Comparison of ENCODE assay signal across 13 cellular contexts in genomic region chr19:47414469-47414868, GRCh38. TPM values are rescaled to one million over a fixed set of nuclear protein-coding genes. Genes with fewer than 3 reads are reported as not detected.
DNase-seq lines count a peak whose midpoint lies in the region; ATAC-seq, FAIRE-seq and TF ChIP-seq lines count a peak whose summit lies in the region.
"Had no signal": no experiment of that assay in that cellular context is flagged by ENCODE, and none has a peak within 500 bp of the region (broad histone marks: within the 10 kb centered on the region; RNA-seq: fewer than 3 reads in every experiment).

No MANE protein-coding gene starts in this region.

- peaks cover 96% of the 10 kb centered on the region for H3K27me3 Mint-ChIP-seq in Calu3 (ENCODE audit: unreplicated experiment)

- no peak overlapping the region for H2AFZ ChIP-seq in HepG2 (ENCODE audit: low read length)

- H3K4me3 Mint-ChIP-seq in Calu3 (ENCODE audit: low read depth, unreplicated experiment) = no peak overlapping the region
- H3K4me3 Mint-ChIP-seq: activated B cell treated with CpG ODN at 0.5 μM for 24 hours had no signal

- TF ChIP-seq POLR2A in HepG2 (IDR thresholded peaks at IDR 0.05; ENCODE audit: insufficient read depth in 1 of 2, low read depth in 2 of 2, low read length in 2 of 2) = no peak

- 56% methylated on average over 4 of the region's 21 CpGs for WGBS in HepG2 (ENCODE audit: low lambda C conversion rate)
- WGBS in aorta, 2 donors = 78 to 80% methylated on average over 21 of the region's 21 CpGs

- TF ChIP-seq EP300 in HepG2 (IDR thresholded peaks at IDR 0.05; ENCODE audit: low read depth in 2 of 2, low read length in 2 of 2) (no peak), HepG2 (CRISPR knock-in tag; IDR thresholded peaks at IDR 0.05; ENCODE audit: borderline replicate concordance) (no peak)

- no peak overlapping the region for H3K27ac Mint-ChIP-seq in Calu3 (ENCODE audit: unreplicated experiment)
- H3K27ac Mint-ChIP-seq: activated B cell treated with CpG ODN at 0.5 μM for 24 hours had no signal

- ATAC-seq in HepG2 = peak; percentile 88
- no peak for ATAC-seq in aorta (ENCODE audit: low FRiP score)
- no peak for ATAC-seq in HG02571 (IDR thresholded peaks at IDR 0.05; ENCODE audit: unreplicated experiment)
- ATAC-seq in HG03139 (IDR thresholded peaks at IDR 0.05; ENCODE audit: unreplicated experiment) = no peak

- TF ChIP-seq CTCF in Calu3 (IDR thresholded peaks at IDR 0.05; ENCODE audit: unreplicated experiment) (peak; percentile 40), HepG2 (CRISPR knock-in tag; IDR thresholded peaks at IDR 0.05) (peak; percentile 85)

- peaks cover 12% of the 10 kb centered on the region for H3K36me3 Mint-ChIP-seq in Calu3 (ENCODE audit: insufficient read depth, unreplicated experiment)

- POLR2A ChIA-PET in HepG2 (lab: Yijun Ruan, JAX) = no interaction called here

- no peak overlapping the region for H3K27ac ChIP-seq in HepG2 (ENCODE audit: extremely low read length, insufficient read depth, low read length)
- H3K27ac ChIP-seq in aorta (ENCODE audit: low read depth in 1 of 2, low read length in 2 of 2) = no peak overlapping the region
- H3K27ac ChIP-seq: esophagus muscularis mucosa, thoracic aorta had no signal

- H3K36me3 ChIP-seq in HepG2 (replicated peaks in 1 of 2; ENCODE audit: control insufficient read depth in 1 of 2, insufficient read depth in 2 of 2, low read length in 2 of 2) (no peaks in the 10 kb centered on the region), aorta (ENCODE audit: control insufficient read depth in 1 of 2, insufficient read depth in 2 of 2, low read length in 1 of 2) (no peaks in the 10 kb centered on the region)
- H3K36me3 ChIP-seq: thoracic aorta had no signal

- H3K27me3 ChIP-seq in HepG2 (ENCODE audit: control insufficient read depth in 1 of 2, insufficient read depth in 2 of 2, low read length in 2 of 2) (peaks cover 0 to 62% of the 10 kb centered on the region in 2 experiments; a peak in 4 of 5 replicates), aorta (ENCODE audit: control insufficient read depth in 1 of 2, insufficient read depth in 2 of 2, low read length in 1 of 2) (no peaks in the 10 kb centered on the region)

- H3K9me3 ChIP-seq in HepG2 (ENCODE audit: low read length) = no peaks in the 10 kb centered on the region
- H3K9me3 ChIP-seq in aorta (ENCODE audit: control insufficient read depth, low read length) = no peaks in the 10 kb centered on the region
- H3K9me3 ChIP-seq: esophagus muscularis mucosa, thoracic aorta had no signal

- H3K4me3 ChIP-seq in HepG2 (replicated peaks in 1 of 3; ENCODE audit: insufficient read depth in 1 of 3, low read depth in 2 of 3, low read length in 3 of 3) = no peak overlapping the region
- no peak overlapping the region for H3K4me3 ChIP-seq in aorta (ENCODE audit: low read length in 2 of 2)
- H3K4me3 ChIP-seq: esophagus muscularis mucosa, lung, thoracic aorta had no signal

- TF ChIP-seq RAD21 in HepG2 (CRISPR knock-in tag; IDR thresholded peaks at IDR 0.05) = peak; percentile 72

- DNase-seq in Calu3 (peak; percentile 82), HT1080 (ENCODE audit: low read depth) (peak; percentile 41), SW480 (ENCODE audit: low spot score) (peak; percentile 66), HepG2 (ENCODE audit: low spot score) (peak; percentile 57), aorta (no peak), cerebellum (ENCODE audit: low spot score) (no peak)
- DNase-seq: activated B cell treated with CpG ODN at 0.5 μM for 24 hours had no signal

- in situ Hi-C loops in HepG2 (cut with HindIII; ENCODE audit: extremely low pct_ligation_motif_present, low pct_unique_long_range_greater_than_20kb) = loop anchor here (10.0 kb wide), 1 partner anchor 120 kb away; no protein-coding TSS in a partner anchor

- FAIRE-seq in HepG2 (lab: Jason Lieb, UNC) = peak; percentile 71
- FAIRE-seq: G401.6 had no signal

- CTCF ChIA-PET in Calu3 (lab: Charles Lee) = interaction anchor here (0.5 to 2.9 kb wide), 4 partner anchors 14 to 335 kb away, joined by 3 to 15 read pairs (median 4); partner anchors contain the start of gene DHX34
- CTCF ChIA-PET in HepG2 (lab: Yijun Ruan, JAX; ENCODE audit: low intra/inter-chr PET ratio, low total read pairs) = interaction anchor here (1.3 kb wide), 1 partner anchor 130 kb away, joined by 4 read pairs; no protein-coding TSS in a partner anchor

- peaks cover 17% of the 10 kb centered on the region for H3K4me1 Mint-ChIP-seq in Calu3 (ENCODE audit: low read depth, unreplicated experiment)

- H3K4me1 ChIP-seq in HepG2 (ENCODE audit: insufficient read depth, low read length) (peaks cover 5% of the 10 kb centered on the region; the same call in 1 of the 2 replicates), aorta (ENCODE audit: control insufficient read depth in 1 of 2, insufficient read depth in 2 of 2, low read length in 2 of 2) (no peaks in the 10 kb centered on the region)

- H4K20me1 ChIP-seq in HepG2 (ENCODE audit: insufficient read depth, low read length) = peaks cover 8% of the 10 kb centered on the region; the same call in 1 of the 2 replicates

- H3K9ac ChIP-seq in HepG2 (ENCODE audit: insufficient read depth, low read depth, low read length) = no peak overlapping the region

- intact Hi-C loops in Calu3 (cut with micrococcal nuclease; ENCODE audit: unreplicated experiment) = loop anchor here (5.0 kb wide), 1 partner anchor 117 kb away; no protein-coding TSS in a partner anchor
- intact Hi-C loops in HepG2 (cut with micrococcal nuclease; ENCODE audit: unreplicated experiment) = loop anchor here (2.0 kb wide), 1 partner anchor 118 kb away; no protein-coding TSS in a partner anchor
- intact Hi-C loops in aorta (cut with DNase I) = no loop called here

- no peaks in the 10 kb centered on the region for H3K79me2 ChIP-seq in HepG2 (ENCODE audit: insufficient read depth, low read length)

- BruUV-seq in Calu3 (replicated peaks; lab: Mats Ljungman, UMichigan) = no TSS peak
- BruUV-seq in HepG2 (replicated peaks; lab: Mats Ljungman, UMichigan) = no TSS peak

- H3K4me2 ChIP-seq in HepG2 (ENCODE audit: low read depth, low read length) = no peak overlapping the region

- H3K9me3 Mint-ChIP-seq in Calu3 (ENCODE audit: low read depth, unreplicated experiment) = no peaks in the 10 kb centered on the region
- H3K9me3 Mint-ChIP-seq: activated B cell treated with CpG ODN at 0.5 μM for 24 hours had no signal

RNA-seq across cellular contexts. Expression of gene MEIS3, which starts 4.9 kb away (rescaled TPM):
- total RNA-seq in Calu3 (2022) (0.87 and 2.0 TPM in 2 replicates), HepG2 (2016; rRNA removed; fragmentation: Illumina TruSeq; extraction: Trizol) (0.09 and 1.2 TPM in 2 replicates), aorta (10 to 100 TPM in 1 of 2 donors, 1 to 10 TPM in 1; 7.7 to 19.6 TPM), cerebellum (36.2 TPM)
- 3.2 and 6.3 TPM in 2 replicates for total RNA-seq in HT1080 (2014; rRNA removed; shearing (Covaris generic))
- 3.0 TPM in 2 replicates for polyA plus RNA-seq in HT1080 (2015; cell fraction: cytosol; rRNA removed)
- 2.9 and 4.4 TPM in 2 replicates for polyA plus RNA-seq in HT1080 (2015; cell fraction: nucleus; rRNA removed)
- total RNA-seq in HepG2 (2016; cell fraction: cytosol; rRNA removed; fragmentation: Illumina TruSeq; extraction: Trizol; ENCODE audit: low read depth) = 1.1 and 1.5 TPM in 2 replicates
- not detected in 2 replicates for total RNA-seq in HepG2 (2016; cell fraction: insoluble cytoplasmic fraction; rRNA removed; fragmentation: Illumina TruSeq; extraction: Trizol)
- total RNA-seq in HepG2 (2016; cell fraction: membrane; rRNA removed; fragmentation: Illumina TruSeq; extraction: Trizol) = 0.52 and 0.62 TPM in 2 replicates
- total RNA-seq in HepG2 (2016; cell fraction: nucleus; rRNA removed; fragmentation: Illumina TruSeq; extraction: Trizol) = not detected in 2 replicates
- polyA plus RNA-seq in HepG2 (2011; rRNA removed) (0.70 and 0.94 TPM in 2 replicates), aorta (1 to 10 TPM in 1 of 2 donors, under 1 TPM in 1; 0.75 to 3.9 TPM)
- 0.39 and 0.59 TPM in 2 replicates for polyA plus RNA-seq in HepG2 (2011; cell fraction: cytosol; rRNA removed)
- polyA plus RNA-seq in HepG2 (2011; cell fraction: nucleus; rRNA removed) = 2.3 and 2.8 TPM in 2 replicates
- polyA plus RNA-seq in HepG2 (2012) = 0.25 and 0.93 TPM in 2 replicates
- 0.09 and 0.23 TPM in 2 replicates for polyA plus RNA-seq in HepG2 (2016; cell fraction: cytosol; fragmentation: Illumina TruSeq; extraction: Trizol; ENCODE audit: low read depth)
- not detected in 2 replicates for polyA plus RNA-seq in HepG2 (2016; cell fraction: insoluble cytoplasmic fraction; fragmentation: Illumina TruSeq; extraction: Trizol; ENCODE audit: low read depth)
- polyA plus RNA-seq in HepG2 (2016; cell fraction: membrane; fragmentation: Illumina TruSeq; extraction: Trizol; ENCODE audit: low read depth) = 0.41 and 0.55 TPM in 2 replicates
- 0.29 TPM in 1 of 2 replicates, not detected in the other for polyA plus RNA-seq in HepG2 (2016; cell fraction: nucleus; fragmentation: Illumina TruSeq; extraction: Trizol; ENCODE audit: insufficient read depth, low read depth)
- 0.82 and 12.4 TPM in 2 replicates for polyA minus RNA-seq in HepG2 (2011; rRNA and poly(A)+ RNA removed; ENCODE audit: low replicate concordance)
- 0.69 and 0.70 TPM in 2 replicates for polyA minus RNA-seq in HepG2 (2011; cell fraction: cytosol; rRNA and poly(A)+ RNA removed)
- polyA minus RNA-seq in HepG2 (2011; cell fraction: nucleus; rRNA and poly(A)+ RNA removed) = 0.50 and 0.64 TPM in 2 replicates
- total RNA-seq: activated B cell treated with CpG ODN at 0.5 μM for 24 hours had no signal

RNA-seq across cellular contexts. Expression of gene SLC8A2, which starts 57.2 kb away (rescaled TPM):
- total RNA-seq in Calu3 (2022) (0.12 and 0.33 TPM in 2 replicates), HepG2 (2016; rRNA removed; fragmentation: Illumina TruSeq; extraction: Trizol) (0.02 TPM in 1 of 2 replicates, not detected in the other), aorta (under 1 TPM; 0.23 to 0.72 TPM), cerebellum (26.5 TPM)
- total RNA-seq in HT1080 (2014; rRNA removed; shearing (Covaris generic)) = not detected in 2 replicates
- polyA plus RNA-seq in HT1080 (2015; cell fraction: cytosol; rRNA removed) = not detected in 2 replicates
- 0.07 TPM in 1 of 2 replicates, not detected in the other for polyA plus RNA-seq in HT1080 (2015; cell fraction: nucleus; rRNA removed)
- not detected in 2 replicates for total RNA-seq in HepG2 (2016; cell fraction: cytosol; rRNA removed; fragmentation: Illumina TruSeq; extraction: Trizol; ENCODE audit: low read depth)
- not detected in 2 replicates for total RNA-seq in HepG2 (2016; cell fraction: insoluble cytoplasmic fraction; rRNA removed; fragmentation: Illumina TruSeq; extraction: Trizol)
- not detected in 2 replicates for total RNA-seq in HepG2 (2016; cell fraction: membrane; rRNA removed; fragmentation: Illumina TruSeq; extraction: Trizol)
- not detected in 2 replicates for total RNA-seq in HepG2 (2016; cell fraction: nucleus; rRNA removed; fragmentation: Illumina TruSeq; extraction: Trizol)
- polyA plus RNA-seq in HepG2 (2011; rRNA removed) (0.09 TPM in 1 of 2 replicates, not detected in the other), aorta (not detected)
- 0.09 and 0.12 TPM in 2 replicates for polyA plus RNA-seq in HepG2 (2011; cell fraction: cytosol; rRNA removed)
- 0.19 and 0.51 TPM in 2 replicates for polyA plus RNA-seq in HepG2 (2011; cell fraction: nucleus; rRNA removed)
- 0.07 TPM in 1 of 2 replicates, not detected in the other for polyA plus RNA-seq in HepG2 (2012)
- not detected in 2 replicates for polyA plus RNA-seq in HepG2 (2016; cell fraction: cytosol; fragmentation: Illumina TruSeq; extraction: Trizol; ENCODE audit: low read depth)
- not detected in 2 replicates for polyA plus RNA-seq in HepG2 (2016; cell fraction: insoluble cytoplasmic fraction; fragmentation: Illumina TruSeq; extraction: Trizol; ENCODE audit: low read depth)
- not detected in 2 replicates for polyA plus RNA-seq in HepG2 (2016; cell fraction: membrane; fragmentation: Illumina TruSeq; extraction: Trizol; ENCODE audit: low read depth)
- not detected in 2 replicates for polyA plus RNA-seq in HepG2 (2016; cell fraction: nucleus; fragmentation: Illumina TruSeq; extraction: Trizol; ENCODE audit: insufficient read depth, low read depth)
- polyA minus RNA-seq in HepG2 (2011; rRNA and poly(A)+ RNA removed; ENCODE audit: low replicate concordance) = 0.78 TPM in 1 of 2 replicates, not detected in the other
- polyA minus RNA-seq in HepG2 (2011; cell fraction: cytosol; rRNA and poly(A)+ RNA removed) = not detected in 2 replicates
- not detected in 2 replicates for polyA minus RNA-seq in HepG2 (2011; cell fraction: nucleus; rRNA and poly(A)+ RNA removed)
- total RNA-seq: activated B cell treated with CpG ODN at 0.5 μM for 24 hours had no signal

Comparison
In these comparisons a context has a peak if more than half of its experiments do, and no peak if none do; other contexts are left out.
1. DNase-seq: peak in Calu3 (single experiment), HT1080 (single experiment), SW480 (single experiment) and HepG2 (single experiment); none in aorta (0 of 2) and cerebellum (single experiment).
2. RNA of gene SLC8A2, which starts 57.2 kb away (total RNA-seq): 26.5 TPM in cerebellum (single experiment); 0.23 to 0.72 TPM in aorta, 0.12 to 0.33 TPM in Calu3, 0.02 TPM in HepG2 and not detected in HT1080; every median in the first group is over 10 times any median in the second.
3. intact Hi-C loops: an anchor here in Calu3 (5.0 kb wide) and HepG2 (2.0 kb wide); none called in aorta.